ENCODE assay signal across 16 cellular contexts in genomic region chr2:66030553-66030952, GRCh38.
A peak's percentile ranks its signal among the peaks of the same experiment; 100 is the strongest.
DNase-seq lines count a peak whose midpoint lies in the region; ATAC-seq and TF ChIP-seq lines count a peak whose summit lies in the region.
"Had no signal": no experiment of that assay in that cellular context is flagged by ENCODE, and none has a peak within 500 bp of the region (broad histone marks: within the 10 kb centered on the region; RNA-seq: fewer than 3 reads in every experiment).

No MANE protein-coding gene starts in this region.

- ATAC-seq in DND-41 (ENCODE audit: insufficient read depth, low read depth) (no peak), left colon (no peak), HG03135 (IDR thresholded peaks at IDR 0.05; ENCODE audit: unreplicated experiment) (no peak)
- ATAC-seq: pancreas had no signal

- H3K27me3 ChIP-seq in DND-41 (ENCODE audit: insufficient read depth, low read length, poor library complexity) (no peaks in the 10 kb centered on the region), NT2/D1 (ENCODE audit: insufficient read depth, insufficient read length) (no peaks in the 10 kb centered on the region)
- H3K27me3 ChIP-seq: cardiac muscle cell, pancreas had no signal

- intact Hi-C loops in left colon (cut with DNase I, micrococcal nuclease) = no loop called here

- H3K4me1 ChIP-seq in DND-41 (ENCODE audit: insufficient read depth, low read length) = no peaks in the 10 kb centered on the region
- no peaks in the 10 kb centered on the region for H3K4me1 ChIP-seq in NT2/D1 (ENCODE audit: insufficient read depth, insufficient read length)
- H3K4me1 ChIP-seq: pancreas had no signal

- H3K9me3 ChIP-seq in DND-41 (ENCODE audit: insufficient read depth, low read length, severe bottlenecking) (no peaks in the 10 kb centered on the region), NT2/D1 (ENCODE audit: insufficient read depth, low read length) (no peaks in the 10 kb centered on the region)
- H3K9me3 ChIP-seq: pancreas had no signal

- H3K4me3 ChIP-seq in DND-41 (ENCODE audit: low read depth in 1 of 2, low read length in 2 of 2) (no peak overlapping the region), NT2/D1 (ENCODE audit: insufficient read length, low read depth) (no peak overlapping the region), fibroblast of villous mesenchyme (ENCODE audit: low read depth, low read length) (no peak overlapping the region)
- H3K4me3 ChIP-seq: cardiac muscle cell, pancreas had no signal

- TF ChIP-seq CTCF in 22Rv1 (IDR thresholded peaks at IDR 0.05) (peak; percentile 3; the same call in 1 of the 2 replicates), DND-41 (IDR thresholded peaks at IDR 0.05; ENCODE audit: borderline replicate concordance, extremely low read depth, low read length, poor library complexity, severe bottlenecking) (peak; percentile 18), fibroblast of villous mesenchyme (IDR thresholded peaks at IDR 0.05; ENCODE audit: insufficient read depth, low read depth, low read length) (peak; percentile 25)

- H3K79me2 ChIP-seq in DND-41 (ENCODE audit: insufficient read depth, low read length) = no peaks in the 10 kb centered on the region

- DNase-seq in DND-41 = no peak
- DNase-seq in NT2/D1 (ENCODE audit: low read depth, low spot score) = peak; percentile 13
- DNase-seq in fibroblast of villous mesenchyme (ENCODE audit: low read depth) = peak; percentile 9
- no peak for DNase-seq in activated CD4-positive, alpha-beta T cell treated with anti-CD3 and anti-CD28 coated beads for 48 hours
- DNase-seq in left colon = no peak
- no peak for DNase-seq in substantia nigra (lab: John Stamatoyannopoulos, UW)
- DNase-seq: activated CD4-positive, alpha-beta T cell treated with anti-CD3 and anti-CD28 coated beads, Interleukin-2, amount 10 ng/mL, durations not matched to agents 24 days and 14 days; activated T-cell treated with anti-CD3 and anti-CD28 coated beads for 4 hours; kidney; NCI-H1105 treated with DMSO at 0.1 percent for 48 hours; NCI-H446; pancreas; T1000 had no signal

- H3K36me3 ChIP-seq in DND-41 (ENCODE audit: insufficient read depth, low read length) (no peaks in the 10 kb centered on the region), NT2/D1 (ENCODE audit: insufficient read depth, insufficient read length, low read length) (no peaks in the 10 kb centered on the region)
- H3K36me3 ChIP-seq: cardiac muscle cell, pancreas had no signal

- no peaks in the 10 kb centered on the region for H4K20me1 ChIP-seq in DND-41 (ENCODE audit: insufficient read depth, low read length)

- H2AFZ ChIP-seq in DND-41 (ENCODE audit: low read depth, low read length) = no peak overlapping the region

- H3K4me2 ChIP-seq in DND-41 (ENCODE audit: insufficient read depth, low read length) = no peak overlapping the region

- no peak overlapping the region for H3K27ac ChIP-seq in 22Rv1
- no peak overlapping the region for H3K27ac ChIP-seq in DND-41 (ENCODE audit: low read length)
- H3K27ac ChIP-seq in substantia nigra (ENCODE audit: low read depth, low read length, poor library complexity, severe bottlenecking) = no peak overlapping the region
- H3K27ac ChIP-seq: cardiac muscle cell, pancreas had no signal

- H3K9ac ChIP-seq in DND-41 (ENCODE audit: low read depth, low read length) (no peak overlapping the region), NT2/D1 (ENCODE audit: insufficient read length, low read depth) (no peak overlapping the region)

Comparison
In these comparisons a context has a peak if more than half of its experiments do, and no peak if none do; other contexts are left out.
1. DNase-seq: peak in NT2/D1 (single experiment) and fibroblast of villous mesenchyme (single experiment); none in DND-41 (single experiment), activated CD4-positive, alpha-beta T cell treated with anti-CD3 and anti-CD28 coated beads for 48 hours (single experiment), left colon (0 of 2) and substantia nigra (0 of 49).
2. Peak in every context shown above with its lines, with median percentiles within 50 percentile points of each other: CTCF ChIP-seq.